ENCODE assay signal across 8 cellular contexts in the genomic region with DNA sequence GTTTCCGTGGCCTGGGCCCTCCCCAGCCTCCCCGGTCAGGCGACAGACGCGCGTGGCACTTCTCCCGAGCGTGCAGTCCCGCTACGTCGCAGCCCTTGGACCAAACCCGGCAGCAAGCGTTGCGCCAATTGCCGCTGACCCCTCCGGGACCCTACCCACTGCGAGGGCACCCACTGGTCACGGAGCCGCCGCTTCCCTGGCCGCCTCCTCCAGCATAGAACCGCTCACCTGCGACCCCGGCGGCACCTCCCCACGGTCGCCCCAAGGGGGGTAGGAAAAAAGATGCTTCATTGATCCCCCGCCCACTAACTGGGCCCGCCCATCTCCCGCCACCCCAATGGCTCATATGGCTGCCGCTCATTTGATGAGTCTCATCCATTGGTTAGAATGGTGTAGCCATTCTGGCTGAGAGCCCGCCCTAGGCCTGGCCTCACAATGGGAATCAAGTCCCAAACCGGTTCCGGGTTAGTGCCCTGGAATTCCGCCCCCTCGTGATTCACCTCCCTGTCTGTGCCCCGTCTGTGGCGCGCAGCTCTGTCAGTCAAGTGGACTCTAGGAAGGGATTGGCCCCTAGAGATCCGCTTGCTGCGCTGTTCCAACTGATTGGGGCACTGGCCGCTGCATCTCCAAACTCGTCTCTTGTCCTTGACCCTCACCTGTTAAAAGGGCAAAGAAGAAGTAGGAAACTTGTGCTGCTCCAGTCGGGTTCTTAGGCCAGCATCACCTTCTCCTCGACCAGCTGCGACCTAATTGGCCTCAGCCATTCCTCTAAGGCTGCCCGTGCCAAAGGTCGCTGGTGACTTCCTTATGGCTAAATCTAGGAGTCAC. TPM values are rescaled to one million over a fixed set of nuclear protein-coding genes. Genes with fewer than 3 reads are reported as not detected.
DNase-seq lines count a peak whose midpoint lies in the region; FAIRE-seq and TF ChIP-seq lines count a peak whose summit lies in the region.

A gene (minus strand): TSS at position 274 of the 828 bp plus-strand sequence. CDS start 11,323 bp downstream, outside the sequence.

- no peak for TF ChIP-seq CTCF in fibroblast of the aortic adventitia (IDR thresholded peaks at IDR 0.05; ENCODE audit: insufficient read depth, low read length)
- no peak for TF ChIP-seq CTCF in nephron (IDR thresholded peaks at IDR 0.05; ENCODE audit: unreplicated experiment in 3 of 3)

- peaks cover 12% of the 10 kb centered on the region for H3K36me3 Mint-ChIP-seq in nephron (ENCODE audit: low read depth)
- H3K36me3 Mint-ChIP-seq in stimulated activated naive CD8-positive, alpha-beta T cell treated with anti-CD3 and anti-CD28 coated beads, Interleukin-15, Interleukin-2, amounts not matched to agents 100 ng/mL and 50 ng/mL, for 24 hours (ENCODE audit: low read depth), result peaks cover 27% of the 10 kb centered on the region

- FAIRE-seq in H54 (lab: Jason Lieb, UNC), result peak; percentile 75

- DNase-seq in EH (ENCODE audit: low read depth), result peak; percentile 100
- DNase-seq in H54 (ENCODE audit: insufficient read length, low spot score), result peak; percentile 63
- peak; percentile 100 for DNase-seq in M059J (ENCODE audit: low read depth)
- DNase-seq in SHP77 treated with DMSO at 0.1 percent for 48 hours (lab: John Stamatoyannopoulos, UW), result peak; percentile 97
- DNase-seq in activated effector memory CD4-positive, alpha-beta T cell treated with anti-CD3 and anti-CD28 coated beads, Interleukin-2, amount 50 U/mL, for 16 hours, result peak; percentile 98
- DNase-seq in fibroblast of the aortic adventitia (ENCODE audit: low read depth), result peak; percentile 100

- H3K27me3 Mint-ChIP-seq in nephron (ENCODE audit: low read depth), result no peaks in the 10 kb centered on the region
- H3K27me3 Mint-ChIP-seq in stimulated activated naive CD8-positive, alpha-beta T cell treated with anti-CD3 and anti-CD28 coated beads, Interleukin-15, Interleukin-2, amounts not matched to agents 100 ng/mL and 50 ng/mL, for 24 hours, result peaks cover 12% of the 10 kb centered on the region

- H3K4me3 Mint-ChIP-seq in nephron, result peak within 1 kb of the TSS; percentile 92 to 95 (median 94)
- H3K4me3 Mint-ChIP-seq in stimulated activated naive CD8-positive, alpha-beta T cell treated with anti-CD3 and anti-CD28 coated beads, Interleukin-15, Interleukin-2, amounts not matched to agents 100 ng/mL and 50 ng/mL, for 24 hours, result peak within 1 kb of the TSS; percentile 91

- peak within 1 kb of the TSS; percentile 84 to 92 (median 86) for H3K27ac Mint-ChIP-seq in nephron
- peak within 1 kb of the TSS; percentile 88 for H3K27ac Mint-ChIP-seq in stimulated activated naive CD8-positive, alpha-beta T cell treated with anti-CD3 and anti-CD28 coated beads, Interleukin-15, Interleukin-2, amounts not matched to agents 100 ng/mL and 50 ng/mL, for 24 hours

- no peaks in the 10 kb centered on the region for H3K9me3 Mint-ChIP-seq in nephron
- peaks cover 4% of the 10 kb centered on the region for H3K9me3 Mint-ChIP-seq in stimulated activated naive CD8-positive, alpha-beta T cell treated with anti-CD3 and anti-CD28 coated beads, Interleukin-15, Interleukin-2, amounts not matched to agents 100 ng/mL and 50 ng/mL, for 24 hours

- H3K4me1 Mint-ChIP-seq in nephron, result peaks cover 41% of the 10 kb centered on the region
- peaks cover 46% of the 10 kb centered on the region for H3K4me1 Mint-ChIP-seq in stimulated activated naive CD8-positive, alpha-beta T cell treated with anti-CD3 and anti-CD28 coated beads, Interleukin-15, Interleukin-2, amounts not matched to agents 100 ng/mL and 50 ng/mL, for 24 hours (ENCODE audit: low read depth)

- H3K4me3 ChIP-seq in fibroblast of the aortic adventitia (ENCODE audit: low read depth, low read length), result peak within 1 kb of the TSS; percentile 87

- peak; percentile 32; the same call in 1 of the 2 replicates for TF ChIP-seq POLR2A in H54 (IDR thresholded peaks at IDR 0.05; ENCODE audit: low read depth, low read length)

RNA-seq across cellular contexts. Expression of the gene that starts here (rescaled TPM):
- total RNA-seq in M059J (2014; rRNA removed; shearing (Covaris generic)), result 20.5 and 30.3 TPM in 2 replicates
- 35.7 and 36.5 TPM in 2 replicates for total RNA-seq in fibroblast of the aortic adventitia (ENCODE audit: low replicate concordance)

Comparison
In these comparisons a context has a peak if more than half of its experiments do, and no peak if none do; other contexts are left out.
1. Peak in every context shown above with its lines: DNase-seq and H3K4me3 ChIP-seq.